Comparison of ENCODE assay signal across 8 cellular contexts in genomic region chr12:96034631-96035282, GRCh38.
DNase-seq lines count a peak whose midpoint lies in the region; ATAC-seq and TF ChIP-seq lines count a peak whose summit lies in the region.

No MANE protein-coding gene starts in this region.

- H3K36me3 ChIP-seq in neutrophil = no peaks in the 10 kb centered on the region

- peak; percentile 36 for DNase-seq in activated CD4-positive, CD25-positive, alpha-beta regulatory T cell treated with anti-CD3 and anti-CD28 coated beads, Interleukin-2, amount 50 U/mL, for 72 hours
- no peak for DNase-seq in activated CD4-positive, CD25-positive, alpha-beta regulatory T cell (lab: John Stamatoyannopoulos, UW)
- DNase-seq in RWPE1 (ENCODE audit: low spot score) (peak; percentile 45), fibroblast of pulmonary artery (ENCODE audit: low read depth) (peak; percentile 41), GM13977 (ENCODE audit: low spot score) (no peak)

- no peaks in the 10 kb centered on the region for H3K9me3 ChIP-seq in neutrophil

- in situ Hi-C loops in GM13977 (cut with MboI; ENCODE audit: low pct_unique_long_range_greater_than_20kb, low sequenced_read_pairs, unreplicated experiment) = no loop called here

- H3K27ac ChIP-seq in RWPE1 (peak overlapping the region; percentile 91), neutrophil (peak overlapping the region; percentile 90)

- POLR2A ChIA-PET in RWPE1 (lab: Yijun Ruan, JAX; ENCODE audit: low non-redundant PET) = no interaction called here

- ATAC-seq in HG02938 (IDR thresholded peaks at IDR 0.05; ENCODE audit: unreplicated experiment) = peak; percentile 15
- no peak for ATAC-seq in HG03439 (IDR thresholded peaks at IDR 0.05; ENCODE audit: unreplicated experiment)

- no peaks in the 10 kb centered on the region for H3K27me3 ChIP-seq in neutrophil

- TF ChIP-seq CTCF in RWPE1 (conservative IDR thresholded peaks at IDR 0.05; ENCODE audit: low read depth) = no peak
- TF ChIP-seq CTCF in fibroblast of pulmonary artery (IDR thresholded peaks at IDR 0.05; ENCODE audit: low read length, missing control alignments) = no peak
- TF ChIP-seq CTCF in neutrophil (IDR thresholded peaks at IDR 0.05) = no peak
- no peak for TF ChIP-seq CTCF in GM13977 (IDR thresholded peaks at IDR 0.05; ENCODE audit: extremely low read depth, insufficient read depth, missing control alignments)

- CTCF ChIA-PET in RWPE1 (lab: Yijun Ruan, JAX) = interaction anchor here (0.6 to 2.1 kb wide), 2 partner anchors 181 to 455 kb away, joined by 4 to 8 read pairs; no protein-coding TSS in a partner anchor

- peak overlapping the region; percentile 84 for H3K4me3 ChIP-seq in fibroblast of pulmonary artery (replicated peaks; ENCODE audit: low read depth, low read length)
- H3K4me3 ChIP-seq in neutrophil (ENCODE audit: low read depth in 1 of 2, low read length in 1 of 2) = peak overlapping the region; percentile 92 to 96

- H3K4me1 ChIP-seq in neutrophil (ENCODE audit: control insufficient read depth in 1 of 2, insufficient read depth in 1 of 2, low read depth in 1 of 2, low read length in 1 of 2) = peaks cover 85 to 89% of the 10 kb centered on the region in 2 experiments

Comparison
In these comparisons a context has a peak if more than half of its experiments do, and no peak if none do; other contexts are left out.
1. DNase-seq: peak in activated CD4-positive, CD25-positive, alpha-beta regulatory T cell treated with anti-CD3 and anti-CD28 coated beads, Interleukin-2, amount 50 U/mL, for 72 hours (single experiment), RWPE1 (single experiment) and fibroblast of pulmonary artery (single experiment); none in activated CD4-positive, CD25-positive, alpha-beta regulatory T cell (0 of 4) and GM13977 (single experiment).